ENCODE assay signal across 28 cellular contexts in the genomic region with DNA sequence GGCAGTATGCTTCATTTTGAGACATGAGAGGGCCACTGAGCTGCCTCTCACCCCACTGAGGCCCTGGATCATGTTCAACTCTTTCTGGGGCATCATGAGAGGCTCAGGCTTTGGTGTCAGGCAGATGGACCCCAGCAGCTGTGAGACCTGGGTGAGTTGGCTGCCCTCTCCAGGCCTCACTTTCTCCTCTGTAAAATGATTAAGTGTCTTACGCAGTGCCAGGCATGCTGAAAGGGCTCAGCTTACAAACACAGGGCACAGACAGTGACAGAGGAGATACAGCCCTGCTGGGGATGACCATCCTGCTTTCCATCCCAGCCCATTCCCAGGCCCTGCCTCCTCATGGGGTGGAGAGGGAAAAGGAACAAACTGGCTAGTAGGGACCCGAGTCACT.
DNase-seq lines count a peak whose midpoint lies in the region; ATAC-seq, FAIRE-seq and TF ChIP-seq lines count a peak whose summit lies in the region.
"Had no signal": no experiment of that assay in that cellular context is flagged by ENCODE, and none has a peak within 500 bp of the region (broad histone marks: within the 10 kb centered on the region; RNA-seq: fewer than 3 reads in every experiment).

No MANE protein-coding gene starts in this region.

- no peaks in the 10 kb centered on the region for H3K9me3 ChIP-seq in gastrocnemius medialis
- H3K9me3 ChIP-seq: BE2C, HAP-1 had no signal

- no peak for TF ChIP-seq CTCF in bronchial epithelial cell (IDR thresholded peaks at IDR 0.05; ENCODE audit: insufficient read depth, low read length, severe bottlenecking)
- TF ChIP-seq CTCF in gastrocnemius medialis (IDR thresholded peaks at IDR 0.05 in 4 of 5, conservative IDR thresholded peaks at IDR 0.05 in 1 of 5) = no peak

- H3K36me3 ChIP-seq in bronchial epithelial cell (ENCODE audit: control insufficient read depth, insufficient read depth, low read length) = no peaks in the 10 kb centered on the region
- H3K36me3 ChIP-seq in gastrocnemius medialis = no peaks in the 10 kb centered on the region
- H3K36me3 ChIP-seq: BE2C, HAP-1 had no signal

- in situ Hi-C loops in gastrocnemius medialis (cut with MboI; ENCODE audit: low sequenced_read_pairs in 4 of 4) = no loop called here

- peak; percentile 26 for DNase-seq in activated CD8-positive, alpha-beta memory T cell treated with anti-CD3 and anti-CD28 coated beads for 24 hours
- no peak for DNase-seq in activated CD8-positive, alpha-beta memory T cell treated with anti-CD3 and anti-CD28 coated beads, Interleukin-2, amount 50 U/mL, for 4 hours
- DNase-seq in bronchial epithelial cell (ENCODE audit: low read depth) (no peak), mucosa of gallbladder (ENCODE audit: low spot score) (peak; percentile 5), gastrocnemius medialis (peak; percentile 51 to 89)
- DNase-seq: 8988T; ACHN; BE2C; CD8-positive, alpha-beta memory T cell; DMS 273 treated with DMSO at 0.1 percent for 48 hours; DMS79 treated with DMSO at 0.1 percent for 48 hours; GF-D8; GM23248; Karpas-422; NCI-H1105; NCI-H146; NCI-H1930; NCI-H2107; NCI-H524; NCI-H774; NK-92 treated with Interleukin-12 subunit alpha and Interleukin-12 subunit beta, amount 100 ng/mL, for 24 hours; PC-3 had no signal

- H3K4me3 ChIP-seq in bronchial epithelial cell (ENCODE audit: low read depth, low read length) = no peak overlapping the region
- H3K4me3 ChIP-seq in gastrocnemius medialis = no peak overlapping the region
- H3K4me3 ChIP-seq: GM23248, HAP-1 had no signal

- peak; percentile 83 to 84 for ATAC-seq in gastrocnemius medialis
- ATAC-seq in GM19035 (IDR thresholded peaks at IDR 0.05; ENCODE audit: unreplicated experiment) = no peak
- ATAC-seq in HG02588 (IDR thresholded peaks at IDR 0.05; ENCODE audit: unreplicated experiment) = no peak
- no peak for ATAC-seq in GM19328 (IDR thresholded peaks at IDR 0.05; ENCODE audit: unreplicated experiment)
- ATAC-seq: HepG2, PC-3 had no signal

- intact Hi-C loops in gastrocnemius medialis (cut with DNase I; ENCODE audit: low total_unique reads) = loop anchor here (2.0 kb wide), 1 partner anchor 191 kb away; no protein-coding TSS in a partner anchor

- TF ChIP-seq POLR2A in gastrocnemius medialis (IDR thresholded peaks at IDR 0.05) = peak in 1 of 2 donors; percentile 13

- H3K27ac ChIP-seq in gastrocnemius medialis = peak overlapping the region; percentile 84 to 93 (median 86)
- H3K27ac ChIP-seq: GM23248 had no signal

- FAIRE-seq in bronchial epithelial cell (lab: Jason Lieb, UNC) = peak; percentile 73
- FAIRE-seq: GM12891, HepG2 had no signal

- H3K4me1 ChIP-seq in gastrocnemius medialis = peaks cover 8 to 25% of the 10 kb centered on the region in 2 donors
- H3K4me1 ChIP-seq: BE2C, HAP-1 had no signal

- H3K27me3 ChIP-seq in bronchial epithelial cell (ENCODE audit: control insufficient read depth, insufficient read depth, low read length) (no peaks in the 10 kb centered on the region), gastrocnemius medialis (no peaks in the 10 kb centered on the region)
- H3K27me3 ChIP-seq: BE2C had no signal

Comparison
In these comparisons a context has a peak if more than half of its experiments do, and no peak if none do; other contexts are left out.
1. DNase-seq: peak in activated CD8-positive, alpha-beta memory T cell treated with anti-CD3 and anti-CD28 coated beads for 24 hours (single experiment), mucosa of gallbladder (single experiment) and gastrocnemius medialis (2 of 2); none in activated CD8-positive, alpha-beta memory T cell treated with anti-CD3 and anti-CD28 coated beads, Interleukin-2, amount 50 U/mL, for 4 hours (single experiment) and bronchial epithelial cell (single experiment).
2. ATAC-seq: peak in gastrocnemius medialis (2 of 2); none in GM19035 (single experiment), HG02588 (single experiment) and GM19328 (single experiment).